ENCODE assay signal across 12 cellular contexts in the genomic region with DNA sequence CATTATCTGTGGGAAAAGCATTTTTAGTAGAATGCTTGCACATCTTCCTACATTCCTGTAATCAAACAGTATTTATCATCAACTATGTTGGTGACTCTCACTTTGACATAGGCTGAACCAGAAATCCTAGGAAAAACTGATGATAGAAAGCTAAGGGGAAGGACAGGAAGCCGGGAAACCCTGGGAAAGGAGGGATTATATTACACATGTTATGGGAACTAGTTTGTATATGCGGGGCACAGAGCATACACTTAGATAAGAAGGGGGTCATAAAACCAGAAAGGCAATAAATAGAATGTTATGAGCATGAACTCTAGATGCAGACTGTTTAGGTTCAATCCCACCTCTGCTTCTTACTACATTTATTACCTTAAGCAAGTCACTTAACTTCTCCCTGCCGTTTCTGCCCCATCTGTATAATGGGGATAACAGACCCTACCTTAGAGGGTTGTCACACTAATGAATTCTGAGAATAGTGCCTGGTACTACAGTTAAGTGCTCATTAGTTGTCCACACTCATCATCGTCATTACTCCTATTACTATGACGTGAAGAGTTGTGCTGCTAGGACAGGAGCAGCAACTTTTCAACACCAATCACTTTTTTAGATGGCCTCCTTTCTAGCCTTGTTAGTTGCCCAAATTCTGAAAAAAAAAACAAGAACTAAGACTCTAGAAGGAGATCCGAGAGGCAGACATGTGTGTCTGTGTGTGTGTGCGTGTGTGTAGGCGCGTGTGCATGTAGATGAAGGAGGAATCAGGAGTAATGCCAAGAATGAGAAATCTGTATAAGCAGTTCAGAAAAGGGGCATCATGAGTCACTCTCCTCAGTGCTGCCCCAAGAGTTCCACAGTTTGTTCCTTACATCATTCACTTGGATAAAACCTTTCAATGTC. TPM values are rescaled to one million over a fixed set of nuclear protein-coding genes. Genes with fewer than 3 reads are reported as not detected.
DNase-seq lines count a peak whose midpoint lies in the region; ATAC-seq and TF ChIP-seq lines count a peak whose summit lies in the region.
"Had no signal": no experiment of that assay in that cellular context is flagged by ENCODE, and none has a peak within 500 bp of the region (broad histone marks: within the 10 kb centered on the region; RNA-seq: fewer than 3 reads in every experiment).

No MANE protein-coding gene starts in this region.

- in situ Hi-C loops in KBM-7 (cut with MboI; ENCODE audit: low pct_unique_long_range_greater_than_20kb, low sequenced_read_pairs): no loop called here

- peaks cover 2% of the 10 kb centered on the region for H3K9me3 Mint-ChIP-seq in activated CD8-positive, alpha-beta T cell treated with anti-CD3 and anti-CD28 coated beads for 36 hours
- H3K9me3 Mint-ChIP-seq in activated CD8-positive, alpha-beta T cell treated with anti-CD3 and anti-CD28 coated beads, Interleukin-2, amount 10 ng/mL, durations not matched to agents 7 days and 5 days (ENCODE audit: insufficient read depth): peaks cover 4% of the 10 kb centered on the region
- H3K9me3 Mint-ChIP-seq in activated T-helper 1 cell treated with anti-CD3 and anti-CD28 coated beads, Interleukin-12 subunit alpha, Interleukin-12 subunit beta, Interleukin-2, Interleukin-4 antibody, amounts not matched to agents 30 ng/mL and 10 ng/mL and 1 ng/mL, durations not matched to agents 14 hours and 24 hours and 36 hours: peaks cover 6% of the 10 kb centered on the region

- H3K36me3 Mint-ChIP-seq in activated CD8-positive, alpha-beta T cell treated with anti-CD3 and anti-CD28 coated beads for 36 hours (ENCODE audit: low read depth): no peaks in the 10 kb centered on the region
- H3K36me3 Mint-ChIP-seq in activated CD8-positive, alpha-beta T cell treated with anti-CD3 and anti-CD28 coated beads, Interleukin-2, amount 10 ng/mL, durations not matched to agents 7 days and 5 days (ENCODE audit: low read depth): no peaks in the 10 kb centered on the region
- no peaks in the 10 kb centered on the region for H3K36me3 Mint-ChIP-seq in activated T-helper 1 cell treated with anti-CD3 and anti-CD28 coated beads, Interleukin-12 subunit alpha, Interleukin-12 subunit beta, Interleukin-2, Interleukin-4 antibody, amounts not matched to agents 30 ng/mL and 10 ng/mL and 1 ng/mL, durations not matched to agents 14 hours and 24 hours and 36 hours (ENCODE audit: low read depth)

- no peak overlapping the region for H3K4me3 Mint-ChIP-seq in activated CD8-positive, alpha-beta T cell treated with anti-CD3 and anti-CD28 coated beads for 36 hours
- H3K4me3 Mint-ChIP-seq in activated CD8-positive, alpha-beta T cell treated with anti-CD3 and anti-CD28 coated beads, Interleukin-2, amount 10 ng/mL, durations not matched to agents 7 days and 5 days: no peak overlapping the region
- H3K4me3 Mint-ChIP-seq in activated T-helper 1 cell treated with anti-CD3 and anti-CD28 coated beads, Interleukin-12 subunit alpha, Interleukin-12 subunit beta, Interleukin-2, Interleukin-4 antibody, amounts not matched to agents 30 ng/mL and 10 ng/mL and 1 ng/mL, durations not matched to agents 14 hours and 24 hours and 36 hours: no peak overlapping the region

- intact Hi-C loops in activated CD8-positive, alpha-beta T cell treated with anti-CD3 and anti-CD28 coated beads for 36 hours (cut with micrococcal nuclease): no loop called here
- intact Hi-C loops in activated T-helper 1 cell treated with anti-CD3 and anti-CD28 coated beads, Interleukin-12 subunit alpha, Interleukin-12 subunit beta, Interleukin-2, Interleukin-4 antibody, amounts not matched to agents 30 ng/mL and 10 ng/mL and 1 ng/mL, durations not matched to agents 14 hours and 24 hours and 36 hours (cut with micrococcal nuclease): loop anchor here (5.0 kb wide), 1 partner anchor 44 kb away; no protein-coding TSS in a partner anchor

- POLR2A ChIA-PET in activated CD8-positive, alpha-beta T cell treated with anti-CD3 and anti-CD28 coated beads for 36 hours (lab: Charles Lee): no interaction called here
- POLR2A ChIA-PET in activated CD8-positive, alpha-beta T cell treated with anti-CD3 and anti-CD28 coated beads, Interleukin-2, amount 10 ng/mL, durations not matched to agents 7 days and 5 days (lab: Charles Lee): no interaction called here

- CTCF ChIA-PET in activated CD8-positive, alpha-beta T cell treated with anti-CD3 and anti-CD28 coated beads for 36 hours (lab: Charles Lee): no interaction called here
- CTCF ChIA-PET in activated CD8-positive, alpha-beta T cell treated with anti-CD3 and anti-CD28 coated beads, Interleukin-2, amount 10 ng/mL, durations not matched to agents 7 days and 5 days (lab: Charles Lee): no interaction called here

- ATAC-seq in activated CD8-positive, alpha-beta T cell treated with anti-CD3 and anti-CD28 coated beads for 36 hours: peak; percentile 34
- no peak for ATAC-seq in activated CD8-positive, alpha-beta T cell treated with anti-CD3 and anti-CD28 coated beads, Interleukin-2, amount 10 ng/mL, durations not matched to agents 7 days and 5 days
- no peak for ATAC-seq in GM19467 (IDR thresholded peaks at IDR 0.05; ENCODE audit: unreplicated experiment)

- TF ChIP-seq CTCF in activated CD8-positive, alpha-beta T cell treated with anti-CD3 and anti-CD28 coated beads for 36 hours (IDR thresholded peaks at IDR 0.05): no peak

- H3K4me1 Mint-ChIP-seq in activated CD8-positive, alpha-beta T cell treated with anti-CD3 and anti-CD28 coated beads for 36 hours (ENCODE audit: low read depth): peaks cover 20% of the 10 kb centered on the region
- H3K4me1 Mint-ChIP-seq in activated CD8-positive, alpha-beta T cell treated with anti-CD3 and anti-CD28 coated beads, Interleukin-2, amount 10 ng/mL, durations not matched to agents 7 days and 5 days (ENCODE audit: low read depth): peaks cover 8% of the 10 kb centered on the region
- peaks cover 6% of the 10 kb centered on the region for H3K4me1 Mint-ChIP-seq in activated T-helper 1 cell treated with anti-CD3 and anti-CD28 coated beads, Interleukin-12 subunit alpha, Interleukin-12 subunit beta, Interleukin-2, Interleukin-4 antibody, amounts not matched to agents 30 ng/mL and 10 ng/mL and 1 ng/mL, durations not matched to agents 14 hours and 24 hours and 36 hours (ENCODE audit: low read depth)

- no peak overlapping the region for H3K27ac Mint-ChIP-seq in activated CD8-positive, alpha-beta T cell treated with anti-CD3 and anti-CD28 coated beads for 36 hours
- H3K27ac Mint-ChIP-seq in activated CD8-positive, alpha-beta T cell treated with anti-CD3 and anti-CD28 coated beads, Interleukin-2, amount 10 ng/mL, durations not matched to agents 7 days and 5 days: no peak overlapping the region
- no peak overlapping the region for H3K27ac Mint-ChIP-seq in activated T-helper 1 cell treated with anti-CD3 and anti-CD28 coated beads, Interleukin-12 subunit alpha, Interleukin-12 subunit beta, Interleukin-2, Interleukin-4 antibody, amounts not matched to agents 30 ng/mL and 10 ng/mL and 1 ng/mL, durations not matched to agents 14 hours and 24 hours and 36 hours

- no peaks in the 10 kb centered on the region for H3K27me3 Mint-ChIP-seq in activated CD8-positive, alpha-beta T cell treated with anti-CD3 and anti-CD28 coated beads for 36 hours
- no peaks in the 10 kb centered on the region for H3K27me3 Mint-ChIP-seq in activated CD8-positive, alpha-beta T cell treated with anti-CD3 and anti-CD28 coated beads, Interleukin-2, amount 10 ng/mL, durations not matched to agents 7 days and 5 days (ENCODE audit: low read depth)
- H3K27me3 Mint-ChIP-seq in activated T-helper 1 cell treated with anti-CD3 and anti-CD28 coated beads, Interleukin-12 subunit alpha, Interleukin-12 subunit beta, Interleukin-2, Interleukin-4 antibody, amounts not matched to agents 30 ng/mL and 10 ng/mL and 1 ng/mL, durations not matched to agents 14 hours and 24 hours and 36 hours (ENCODE audit: insufficient read depth): no peaks in the 10 kb centered on the region

- no peak overlapping the region for H3K4me3 ChIP-seq in skeletal muscle cell (ENCODE audit: low read depth, low read length)

- peak; percentile 22 for DNase-seq in activated CD8-positive, alpha-beta T cell treated with anti-CD3 and anti-CD28 coated beads for 36 hours
- DNase-seq in activated CD8-positive, alpha-beta T cell treated with anti-CD3 and anti-CD28 coated beads, Interleukin-2, amount 10 ng/mL, durations not matched to agents 7 days and 5 days: no peak
- DNase-seq in RKO (ENCODE audit: low spot score) (peak; percentile 38), fibroblast of gingiva (ENCODE audit: low read depth) (peak; percentile 75), skeletal muscle cell (ENCODE audit: low read depth) (peak; percentile 93), KBM-7 (no peak)
- DNase-seq in activated T-helper 1 cell treated with anti-CD3 and anti-CD28 coated beads, Interleukin-12 subunit alpha, Interleukin-12 subunit beta, Interleukin-2, Interleukin-4 antibody, amounts not matched to agents 30 ng/mL and 10 ng/mL and 1 ng/mL, durations not matched to agents 14 hours and 24 hours and 36 hours (ENCODE audit: low spot score): no peak
- DNase-seq: activated CD8-positive, alpha-beta memory T cell treated with anti-CD3 and anti-CD28 coated beads for 24 hours; GF-D8; NCI-H526; SW 1271 had no signal

RNA-seq across cellular contexts. Expression of gene KMT2C, which starts 52.2 kb away (rescaled TPM):
- 10 to 100 TPM; 48.5 to 52.8 TPM for total RNA-seq in activated CD8-positive, alpha-beta T cell treated with anti-CD3 and anti-CD28 coated beads for 36 hours
- total RNA-seq in activated CD8-positive, alpha-beta T cell treated with anti-CD3 and anti-CD28 coated beads, Interleukin-2, amount 10 ng/mL, durations not matched to agents 7 days and 5 days: 10 to 100 TPM; 67.1 to 74.0 TPM
- total RNA-seq in activated T-helper 1 cell treated with anti-CD3 and anti-CD28 coated beads, Interleukin-12 subunit alpha, Interleukin-12 subunit beta, Interleukin-2, Interleukin-4 antibody, amounts not matched to agents 30 ng/mL and 10 ng/mL and 1 ng/mL, durations not matched to agents 14 hours and 24 hours and 36 hours: 59.5 and 64.2 TPM in 2 replicates

Comparison
In these comparisons a context has a peak if more than half of its experiments do, and no peak if none do; other contexts are left out.
1. DNase-seq: peak in activated CD8-positive, alpha-beta T cell treated with anti-CD3 and anti-CD28 coated beads for 36 hours (single experiment), RKO (single experiment), fibroblast of gingiva (single experiment) and skeletal muscle cell (single experiment); none in activated CD8-positive, alpha-beta T cell treated with anti-CD3 and anti-CD28 coated beads, Interleukin-2, amount 10 ng/mL, durations not matched to agents 7 days and 5 days (single experiment), KBM-7 (single experiment) and activated T-helper 1 cell treated with anti-CD3 and anti-CD28 coated beads, Interleukin-12 subunit alpha, Interleukin-12 subunit beta, Interleukin-2, Interleukin-4 antibody, amounts not matched to agents 30 ng/mL and 10 ng/mL and 1 ng/mL, durations not matched to agents 14 hours and 24 hours and 36 hours (single experiment).